In genomic region chr5:107505763-107506534, GRCh38 we compare ENCODE assay signal across 1 cellular context.
TF ChIP-seq lines count a peak whose summit lies in the region.

No MANE protein-coding gene starts in this region.

TF ChIP-seq in HEK293, 187 proteins besides CTCF, POLR2A, EP300 and RAD21 (continued from another document):
- TF ChIP-seq ZBTB6 (tag by site-specific recombination; IDR thresholded peaks at IDR 0.05) (peak; percentile 97), ZNF473 (tag by site-specific recombination; IDR thresholded peaks at IDR 0.05) (no peak), MZF1 (tag by site-specific recombination; IDR thresholded peaks at IDR 0.05; ENCODE audit: borderline replicate concordance) (peak; percentile 22; the same call in 1 of the 2 replicates), ZNF558 (tag by site-specific recombination; IDR thresholded peaks at IDR 0.05) (no peak), SP7 (tag by site-specific recombination; IDR thresholded peaks at IDR 0.05) (no peak), ZSCAN30 (tag by site-specific recombination; IDR thresholded peaks at IDR 0.05) (0 out of 2 replicates have a peak, but pooled peaks have one; percentile 24), ZNF366 (tag by site-specific recombination; conservative IDR thresholded peaks at IDR 0.05) (peak; percentile 24; the same call in 1 of the 2 replicates), ZNF335 (tag by site-specific recombination; conservative IDR thresholded peaks at IDR 0.05) (no peak), PRDM4 (tag by site-specific recombination; IDR thresholded peaks at IDR 0.05) (peak; percentile 89), PRDM1 (tag by site-specific recombination; IDR thresholded peaks at IDR 0.05) (0 out of 2 replicates have a peak, but pooled peaks have one; percentile 27), ZBTB17 (tag by site-specific recombination; IDR thresholded peaks at IDR 0.05) (0 out of 2 replicates have a peak, but pooled peaks have one; percentile 24)
